In the genomic region with DNA sequence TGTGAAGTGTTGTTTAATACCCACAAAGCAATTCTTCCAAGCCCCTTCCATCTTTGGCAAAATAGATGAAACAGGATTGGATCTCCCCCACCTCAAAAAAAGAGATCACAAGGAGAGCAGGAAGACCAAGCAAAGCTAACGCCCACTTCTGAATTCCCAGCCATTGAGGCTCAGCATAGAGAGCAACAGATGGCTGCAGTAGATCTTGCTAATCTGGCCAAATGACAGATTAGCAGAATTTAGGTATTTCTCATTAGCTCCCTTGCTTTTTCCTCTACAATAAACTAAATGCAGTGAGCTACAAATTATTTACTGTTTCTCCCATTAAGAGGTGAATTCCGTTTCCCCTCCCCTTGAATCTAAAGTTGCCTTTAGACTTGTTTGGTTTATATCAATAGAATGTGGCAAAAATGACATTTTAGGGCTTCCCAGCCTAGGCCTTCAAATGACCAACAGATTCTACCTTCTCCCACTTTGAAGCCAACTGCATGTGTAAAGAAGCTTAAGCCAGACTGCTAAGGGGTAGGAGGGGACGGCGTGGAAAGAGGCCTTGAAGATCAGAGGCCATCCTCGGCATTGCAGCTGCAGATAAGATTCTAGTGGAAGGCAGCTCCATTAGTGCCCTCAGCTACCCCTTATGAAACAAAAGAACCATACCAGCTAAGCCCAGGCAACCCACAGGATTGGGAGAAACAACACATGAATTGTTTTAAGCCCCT, we compare ENCODE assay signal across 19 cellular contexts.
"Had no signal": no experiment of that assay in that cellular context is flagged by ENCODE, and none has a peak within 500 bp of the region (broad histone marks: within the 10 kb centered on the region; RNA-seq: fewer than 3 reads in every experiment).

No MANE protein-coding gene starts in this region.

- ATAC-seq: activated CD8-positive, alpha-beta T cell treated with anti-CD3 and anti-CD28 coated beads for 36 hours; activated T-cell treated with anti-CD3 and anti-CD28 coated beads, Interleukin-2, amount 50 U/mL, for 4 hours; left ventricle myocardium superior; sciatic nerve; upper lobe of right lung had no signal

- H3K9me3 Mint-ChIP-seq: stimulated activated naive CD8-positive, alpha-beta T cell treated with anti-CD3 and anti-CD28 coated beads, Interleukin-15, Interleukin-2, amounts not matched to agents 100 ng/mL and 50 ng/mL, for 24 hours had no signal

- H3K27ac ChIP-seq: brain microvascular endothelial cell, coronary artery, suprapubic skin, upper lobe of right lung had no signal

- H3K27me3 Mint-ChIP-seq: activated B cell treated with CpG ODN at 0.5 μM for 24 hours; activated CD8-positive, alpha-beta T cell treated with anti-CD3 and anti-CD28 coated beads for 36 hours; activated naive CD8-positive, alpha-beta T cell; central memory CD8-positive, alpha-beta T cell; stimulated activated naive CD8-positive, alpha-beta T cell treated with anti-CD3 and anti-CD28 coated beads, Interleukin-15, Interleukin-2, amounts not matched to agents 100 ng/mL and 50 ng/mL, for 24 hours had no signal

- H3K4me1 Mint-ChIP-seq: central memory CD8-positive, alpha-beta T cell had no signal

- H3K9me3 ChIP-seq: esophagus squamous epithelium, suprapubic skin, upper lobe of right lung had no signal

- H3K4me3 ChIP-seq: coronary artery, esophagus squamous epithelium, suprapubic skin, upper lobe of right lung had no signal

- H3K27me3 ChIP-seq: brain microvascular endothelial cell, esophagus squamous epithelium, suprapubic skin, upper lobe of right lung had no signal

- H3K27ac Mint-ChIP-seq: activated B cell treated with CpG ODN at 0.5 μM for 24 hours; activated CD8-positive, alpha-beta T cell treated with anti-CD3 and anti-CD28 coated beads for 36 hours; activated naive CD8-positive, alpha-beta T cell; mesothelial cell of epicardium; stimulated activated naive CD8-positive, alpha-beta T cell treated with anti-CD3 and anti-CD28 coated beads, Interleukin-15, Interleukin-2, amounts not matched to agents 100 ng/mL and 50 ng/mL, for 24 hours had no signal

- H3K4me3 Mint-ChIP-seq: activated CD8-positive, alpha-beta T cell treated with anti-CD3 and anti-CD28 coated beads for 36 hours; activated naive CD8-positive, alpha-beta T cell; activated T-cell treated with anti-CD3 and anti-CD28 coated beads, Interleukin-2, amount 50 U/mL, for 4 hours; central memory CD8-positive, alpha-beta T cell; mesothelial cell of epicardium; stimulated activated naive CD8-positive, alpha-beta T cell treated with anti-CD3 and anti-CD28 coated beads, Interleukin-15, Interleukin-2, amounts not matched to agents 100 ng/mL and 50 ng/mL, for 24 hours had no signal

- H3K36me3 Mint-ChIP-seq: mesothelial cell of epicardium had no signal

- DNase-seq: activated B cell treated with CpG ODN at 0.5 μM for 24 hours; activated CD4-positive, alpha-beta T cell treated with anti-CD3 and anti-CD28 coated beads for 48 hours; activated CD8-positive, alpha-beta T cell treated with anti-CD3 and anti-CD28 coated beads for 36 hours; activated gamma-delta T cell; activated T-cell treated with anti-CD3 and anti-CD28 coated beads, Interleukin-2, amount 50 U/mL, for 4 hours; amygdala; brain microvascular endothelial cell; esophagus squamous epithelium; hypothalamus; kidney glomerular epithelial cell; left ventricle myocardium superior; upper lobe of right lung had no signal

- H3K4me1 ChIP-seq: suprapubic skin had no signal

- H3K36me3 ChIP-seq: brain microvascular endothelial cell, esophagus squamous epithelium, suprapubic skin, upper lobe of right lung had no signal
